Comparison of ENCODE assay signal across 16 cellular contexts in genomic region chr4:2626231-2626630, GRCh38.
"Had no signal": no experiment of that assay in that cellular context is flagged by ENCODE, and none has a peak within 500 bp of the region (broad histone marks: within the 10 kb centered on the region; RNA-seq: fewer than 3 reads in every experiment).

No MANE protein-coding gene starts in this region.

- H3K4me3 ChIP-seq: thyroid gland had no signal

- H3K9me3 Mint-ChIP-seq: activated naive CD4-positive, alpha-beta T cell treated with anti-CD3 and anti-CD28 coated beads, Interleukin-2, amount 50 U/mL, for 72 hours; central memory CD8-positive, alpha-beta T cell; natural killer cell; stimulated activated naive CD8-positive, alpha-beta T cell treated with anti-CD3 and anti-CD28 coated beads, Interleukin-15, Interleukin-2, amounts not matched to agents 100 ng/mL and 50 ng/mL, for 24 hours; T-cell had no signal

- H3K27ac Mint-ChIP-seq: progenitor cell of endocrine pancreas; stimulated activated naive CD8-positive, alpha-beta T cell treated with anti-CD3 and anti-CD28 coated beads, Interleukin-15, Interleukin-2, amounts not matched to agents 100 ng/mL and 50 ng/mL, for 24 hours; T-cell had no signal

- H3K4me3 Mint-ChIP-seq: central memory CD8-positive, alpha-beta T cell; natural killer cell; stimulated activated naive CD8-positive, alpha-beta T cell treated with anti-CD3 and anti-CD28 coated beads, Interleukin-15, Interleukin-2, amounts not matched to agents 100 ng/mL and 50 ng/mL, for 24 hours; T-cell had no signal

- DNase-seq: activated CD8-positive, alpha-beta memory T cell treated with anti-CD3 and anti-CD28 coated beads for 24 hours; activated CD8-positive, alpha-beta memory T cell treated with anti-CD3 and anti-CD28 coated beads, Interleukin-2, amount 50 U/mL, for 4 hours; activated gamma-delta T cell treated with Interleukin-2 at 50 U/mL for 16 hours; brain microvascular endothelial cell; effector memory CD4-positive, alpha-beta T cell; foreskin keratinocyte; midbrain; natural killer cell; stimulated activated CD4-positive, alpha-beta T cell treated with anti-CD3 and anti-CD28 coated beads, Interleukin-4, amount 100 ng/mL, for 24 hours; substantia nigra; T-cell; thyroid gland had no signal

- H3K27ac ChIP-seq: brain microvascular endothelial cell, foreskin keratinocyte, thyroid gland had no signal

- H3K36me3 Mint-ChIP-seq: activated naive CD4-positive, alpha-beta T cell treated with anti-CD3 and anti-CD28 coated beads, Interleukin-2, amount 50 U/mL, for 72 hours; natural killer cell had no signal

- H3K9me3 ChIP-seq: thyroid gland had no signal

- H3K27me3 Mint-ChIP-seq: central memory CD8-positive, alpha-beta T cell; progenitor cell of endocrine pancreas; stimulated activated naive CD8-positive, alpha-beta T cell treated with anti-CD3 and anti-CD28 coated beads, Interleukin-15, Interleukin-2, amounts not matched to agents 100 ng/mL and 50 ng/mL, for 24 hours; T-cell had no signal

- H3K4me1 ChIP-seq: thyroid gland had no signal

- H3K27me3 ChIP-seq: brain microvascular endothelial cell, foreskin keratinocyte, thyroid gland had no signal

- ATAC-seq: foreskin keratinocyte, T-cell had no signal
